In the genomic region with DNA sequence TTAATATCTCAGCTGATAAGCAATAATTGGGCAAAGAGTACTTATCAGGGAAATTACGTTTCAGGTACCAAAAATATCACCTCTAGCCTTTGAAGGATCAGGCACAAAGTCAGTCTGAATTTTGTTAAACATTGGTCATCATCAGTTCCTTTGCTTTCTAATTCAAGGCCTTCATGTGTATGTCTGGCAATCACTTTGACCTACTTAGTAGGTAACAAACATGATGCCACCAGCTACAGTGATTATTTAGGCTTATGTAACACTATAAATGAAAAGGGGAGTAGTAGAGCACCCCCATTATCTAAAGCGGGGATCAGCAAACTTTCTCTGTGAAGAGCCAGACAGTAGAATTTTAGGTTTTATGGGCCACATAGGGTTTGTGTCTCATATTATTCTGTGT, we compare ENCODE assay signal across 12 cellular contexts.
"Had no signal": no experiment of that assay in that cellular context is flagged by ENCODE, and none has a peak within 500 bp of the region (broad histone marks: within the 10 kb centered on the region; RNA-seq: fewer than 3 reads in every experiment).

No MANE protein-coding gene starts in this region.

- H3K4me3 ChIP-seq: lower lobe of right lung had no signal

- H3K27ac ChIP-seq: lower lobe of right lung had no signal

- ATAC-seq: lower lobe of right lung; naive thymus-derived CD8-positive, alpha-beta T cell; stimulated activated naive CD8-positive, alpha-beta T cell treated with anti-CD3 and anti-CD28 coated beads, Interleukin-15, amount 100 ng/mL, for 72 hours had no signal

- H3K9me3 ChIP-seq: lower lobe of right lung had no signal

- DNase-seq: activated CD4-positive, alpha-beta T cell treated with anti-CD3 and anti-CD28 coated beads for 48 hours; activated naive CD4-positive, alpha-beta T cell treated with anti-CD3 and anti-CD28 coated beads for 36 hours; central memory CD4-positive, alpha-beta T cell; glutamatergic neuron; left cardiac atrium; lower lobe of right lung; naive thymus-derived CD8-positive, alpha-beta T cell; occipital lobe; stimulated activated CD4-positive, alpha-beta T cell treated with anti-CD3 and anti-CD28 coated beads, Interleukin-4, amount 100 ng/mL, for 4 hours; stimulated activated naive CD8-positive, alpha-beta T cell treated with anti-CD3 and anti-CD28 coated beads, Interleukin-15, amount 100 ng/mL, for 72 hours; T-helper 9 cell had no signal

- FAIRE-seq: urothelium cell line had no signal
